ENCODE assay signal across 8 cellular contexts in genomic region chr1:205122489-205122882, GRCh38. TPM values are rescaled to one million over a fixed set of nuclear protein-coding genes. Genes with fewer than 3 reads are reported as not detected.
A peak's percentile ranks its signal among the peaks of the same experiment; 100 is the strongest.
DNase-seq lines count a peak whose midpoint lies in the region; TF ChIP-seq lines count a peak whose summit lies in the region.

No MANE protein-coding gene starts in this region.

- intact Hi-C loops in activated CD4-positive, alpha-beta T cell treated with anti-CD3 and anti-CD28 coated beads, Interleukin-2, amount 10 ng/mL, durations not matched to agents 24 days and 14 days (cut with micrococcal nuclease): loop anchor here (1.0 to 5.0 kb wide), 7 partner anchors 19 to 1260 kb away; partner anchors contain the start of genes DSTYK and SNRPE

- no peaks in the 10 kb centered on the region for H4K20me1 ChIP-seq in fibroblast of lung (ENCODE audit: control insufficient read depth, extremely low read depth, insufficient read depth, low read length)

- H3K36me3 Mint-ChIP-seq in activated CD4-positive, alpha-beta T cell treated with anti-CD3 and anti-CD28 coated beads, Interleukin-2, amount 10 ng/mL, durations not matched to agents 24 days and 14 days (ENCODE audit: low read depth): peaks cover 13% of the 10 kb centered on the region
- H3K36me3 Mint-ChIP-seq in progenitor cell of endocrine pancreas (ENCODE audit: insufficient read depth): peaks cover 3% of the 10 kb centered on the region

- TF ChIP-seq CTCF in RWPE1 (conservative IDR thresholded peaks at IDR 0.05; ENCODE audit: low read depth): peak; percentile 43; the same call in 1 of the 2 replicates
- TF ChIP-seq CTCF in fibroblast of lung (conservative IDR thresholded peaks at IDR 0.05 in 1 of 2, IDR thresholded peaks at IDR 0.05 in 1 of 2; ENCODE audit: low read depth in 1 of 2, low read length in 2 of 2): no peak
- TF ChIP-seq CTCF in progenitor cell of endocrine pancreas (IDR thresholded peaks at IDR 0.05; ENCODE audit: unreplicated experiment): no peak

- peaks cover 33% of the 10 kb centered on the region for H3K4me1 Mint-ChIP-seq in activated CD4-positive, alpha-beta T cell treated with anti-CD3 and anti-CD28 coated beads, Interleukin-2, amount 10 ng/mL, durations not matched to agents 24 days and 14 days
- peaks cover 23% of the 10 kb centered on the region for H3K4me1 Mint-ChIP-seq in progenitor cell of endocrine pancreas (ENCODE audit: low read depth)

- H3K27ac ChIP-seq in RWPE1 (peak overlapping the region; percentile 83), fibroblast of lung (ENCODE audit: insufficient read depth, low read length) (peak overlapping the region; percentile 95)

- H3K9ac ChIP-seq in fibroblast of lung (ENCODE audit: insufficient read depth, low read length): peak overlapping the region; percentile 9

- H3K27me3 Mint-ChIP-seq in activated CD4-positive, alpha-beta T cell treated with anti-CD3 and anti-CD28 coated beads, Interleukin-2, amount 10 ng/mL, durations not matched to agents 24 days and 14 days: no peaks in the 10 kb centered on the region
- no peaks in the 10 kb centered on the region for H3K27me3 Mint-ChIP-seq in progenitor cell of endocrine pancreas

- POLR2A ChIA-PET in RWPE1 (lab: Yijun Ruan, JAX; ENCODE audit: low non-redundant PET): interaction anchor here (1.7 kb wide), 1 partner anchor 89 kb away, joined by 6 read pairs; the partner anchor contains the start of gene DSTYK

- H3K4me1 ChIP-seq in fibroblast of lung (ENCODE audit: control insufficient read depth, extremely low read depth, insufficient read depth, low read length): no peaks in the 10 kb centered on the region

- CTCF ChIA-PET in RWPE1 (lab: Yijun Ruan, JAX): interaction anchor here (0.6 to 1.8 kb wide), 7 partner anchors 12 to 136 kb away, joined by 3 to 7 read pairs (median 4); no protein-coding TSS in a partner anchor

- no peaks in the 10 kb centered on the region for H3K36me3 ChIP-seq in fibroblast of lung (ENCODE audit: control insufficient read depth, insufficient read depth, low read length)

- H3K4me3 Mint-ChIP-seq in activated CD4-positive, alpha-beta T cell treated with anti-CD3 and anti-CD28 coated beads, Interleukin-2, amount 10 ng/mL, durations not matched to agents 24 days and 14 days: peak overlapping the region; percentile 98
- H3K4me3 Mint-ChIP-seq in progenitor cell of endocrine pancreas (ENCODE audit: low read depth): peak overlapping the region; percentile 97

- peak overlapping the region; percentile 75 for H2AFZ ChIP-seq in fibroblast of lung (ENCODE audit: low read length)

- no peak for DNase-seq in activated CD4-positive, alpha-beta T cell treated with anti-CD3 and anti-CD28 coated beads, Interleukin-2, amount 10 ng/mL, durations not matched to agents 24 days and 14 days
- no peak for DNase-seq in activated CD4-positive, alpha-beta T cell treated with anti-CD3 and anti-CD28 coated beads for 1 hour
- DNase-seq in RWPE1 (ENCODE audit: low spot score): no peak
- no peak for DNase-seq in fibroblast of lung (ENCODE audit: low read depth in 2 of 2)
- no peak for DNase-seq in progenitor cell of endocrine pancreas (ENCODE audit: low spot score, unreplicated experiment)
- no peak for DNase-seq in cerebellum (ENCODE audit: low spot score)
- no peak for DNase-seq in Ammon's horn (ENCODE audit: low spot score)
- no peak for DNase-seq in effector CD8-positive, alpha-beta T cell (lab: John Stamatoyannopoulos, UW)

- no peaks in the 10 kb centered on the region for H3K9me3 Mint-ChIP-seq in activated CD4-positive, alpha-beta T cell treated with anti-CD3 and anti-CD28 coated beads, Interleukin-2, amount 10 ng/mL, durations not matched to agents 24 days and 14 days
- H3K9me3 Mint-ChIP-seq in progenitor cell of endocrine pancreas (ENCODE audit: low read depth): no peaks in the 10 kb centered on the region

- H3K27ac Mint-ChIP-seq in activated CD4-positive, alpha-beta T cell treated with anti-CD3 and anti-CD28 coated beads, Interleukin-2, amount 10 ng/mL, durations not matched to agents 24 days and 14 days: peak overlapping the region; percentile 98
- peak overlapping the region; percentile 100 for H3K27ac Mint-ChIP-seq in progenitor cell of endocrine pancreas

- H3K9me3 ChIP-seq in fibroblast of lung (ENCODE audit: control insufficient read depth, insufficient read depth, low read depth, low read length): no peaks in the 10 kb centered on the region

- H3K4me2 ChIP-seq in fibroblast of lung (ENCODE audit: extremely low read depth, insufficient read depth, low read length): peak overlapping the region; percentile 80

- H3K27me3 ChIP-seq in fibroblast of lung (ENCODE audit: control insufficient read depth, insufficient read depth, low read length): no peaks in the 10 kb centered on the region

- peak overlapping the region; percentile 35 to 100 (median 66) for H3K4me3 ChIP-seq in fibroblast of lung (replicated peaks in 1 of 4; ENCODE audit: control extremely low read depth in 1 of 4, insufficient read depth in 1 of 4, low read depth in 3 of 4, low read length in 4 of 4)

- peaks cover 33% of the 10 kb centered on the region for H3K79me2 ChIP-seq in fibroblast of lung (ENCODE audit: control insufficient read depth, insufficient read depth, low read length)

RNA-seq across cellular contexts. Expression of gene RBBP5, which starts 0.7 kb away (rescaled TPM):
- 24.0 and 27.2 TPM in 2 replicates for total RNA-seq in activated CD4-positive, alpha-beta T cell treated with anti-CD3 and anti-CD28 coated beads, Interleukin-2, amount 10 ng/mL, durations not matched to agents 24 days and 14 days
- total RNA-seq in fibroblast of lung (19.8 and 22.1 TPM in 2 replicates), progenitor cell of endocrine pancreas (19.6 and 20.9 TPM in 2 replicates), cerebellum (18.4 TPM)
- polyA plus RNA-seq in fibroblast of lung: 16.4 and 19.9 TPM in 2 replicates
- polyA plus RNA-seq in fibroblast of lung (2012): 8.7 and 10.3 TPM in 2 replicates
- polyA minus RNA-seq in fibroblast of lung (ENCODE audit: low replicate concordance): 3.0 and 4.9 TPM in 2 replicates

RNA-seq across cellular contexts. Expression of gene TMEM81, which starts 38.2 kb away (rescaled TPM):
- total RNA-seq in activated CD4-positive, alpha-beta T cell treated with anti-CD3 and anti-CD28 coated beads, Interleukin-2, amount 10 ng/mL, durations not matched to agents 24 days and 14 days: 3.6 and 3.7 TPM in 2 replicates
- total RNA-seq in fibroblast of lung (1.8 and 2.3 TPM in 2 replicates), progenitor cell of endocrine pancreas (4.8 and 5.1 TPM in 2 replicates), cerebellum (3.4 TPM)
- polyA plus RNA-seq in fibroblast of lung: 1.9 and 2.1 TPM in 2 replicates
- polyA plus RNA-seq in fibroblast of lung (2012): 0.99 and 1.7 TPM in 2 replicates
- polyA minus RNA-seq in fibroblast of lung (ENCODE audit: low replicate concordance): 0.39 and 3.3 TPM in 2 replicates
